Comparison of ENCODE assay signal across 19 cellular contexts in genomic region chr12:1131811-1132224, GRCh38.
DNase-seq lines count a peak whose midpoint lies in the region; ATAC-seq and TF ChIP-seq lines count a peak whose summit lies in the region.
"Had no signal": no experiment of that assay in that cellular context is flagged by ENCODE, and none has a peak within 500 bp of the region (broad histone marks: within the 10 kb centered on the region; RNA-seq: fewer than 3 reads in every experiment).

No MANE protein-coding gene starts in this region.

- H3K27me3 ChIP-seq in CD4-positive, alpha-beta memory T cell (ENCODE audit: insufficient read depth, low read length), result no peaks in the 10 kb centered on the region
- H3K27me3 ChIP-seq: heart right ventricle had no signal

- CTCF ChIA-PET in CD4-positive, alpha-beta memory T cell (lab: Charles Lee; ENCODE audit: partially characterized antibody), result no interaction called here

- 38 to 42% methylated on average over 2 of the region's 2 CpGs for WGBS in lower leg skin, 2 donors

- DNase-seq in CD4-positive, alpha-beta memory T cell, result no peak
- peak; percentile 25 for DNase-seq in M059J (ENCODE audit: low read depth)
- peak; percentile 69 for DNase-seq in astrocyte of the cerebellum (ENCODE audit: low read depth)
- peak; percentile 52 for DNase-seq in midbrain (lab: John Stamatoyannopoulos, UW)
- no peak for DNase-seq in natural killer cell
- no peak for DNase-seq in activated T-cell treated with anti-CD3 and anti-CD28 coated beads for 4 hours
- DNase-seq in stimulated activated CD4-positive, alpha-beta T cell treated with anti-CD3 and anti-CD28 coated beads, Interleukin-4, amount 100 ng/mL, for 24 hours, result no peak
- no peak for DNase-seq in lower leg skin (ENCODE audit: low spot score in 2 of 2)
- DNase-seq: activated CD4-positive, alpha-beta T cell treated with anti-CD3 and anti-CD28 coated beads, Interleukin-2, amount 50 U/mL, for 4 hours; activated T-cell treated with anti-CD3 and anti-CD28 coated beads, Interleukin-2, amount 50 U/mL, for 1 hour; COR-L47; heart right ventricle; kidney; NCI-H1105 treated with DMSO at 0.1 percent for 48 hours; NCI-H774; stimulated activated CD4-positive, alpha-beta T cell treated with anti-CD3 and anti-CD28 coated beads, Interleukin-4, amount 100 ng/mL, for 1 hour had no signal

- no peaks in the 10 kb centered on the region for H3K27me3 Mint-ChIP-seq in CD4-positive, alpha-beta memory T cell
- H3K27me3 Mint-ChIP-seq in natural killer cell (ENCODE audit: low read depth in 2 of 2), result no peaks in the 10 kb centered on the region
- H3K27me3 Mint-ChIP-seq: activated naive CD4-positive, alpha-beta T cell treated with anti-CD3 and anti-CD28 coated beads, Interleukin-2, amount 50 U/mL, for 24 hours; IgD-negative memory B cell had no signal

- no peaks in the 10 kb centered on the region for H3K9me3 Mint-ChIP-seq in CD4-positive, alpha-beta memory T cell
- H3K9me3 Mint-ChIP-seq in natural killer cell, result no peaks in the 10 kb centered on the region
- H3K9me3 Mint-ChIP-seq: activated naive CD4-positive, alpha-beta T cell treated with anti-CD3 and anti-CD28 coated beads, Interleukin-2, amount 50 U/mL, for 24 hours had no signal

- H3K4me1 Mint-ChIP-seq in CD4-positive, alpha-beta memory T cell, result peaks cover 20 to 38% (median 25%) of the 10 kb centered on the region in 4 donors
- H3K4me1 Mint-ChIP-seq in natural killer cell, result peaks cover under 1 to 16% of the 10 kb centered on the region in 2 donors

- peaks cover 0 to 1% of the 10 kb centered on the region in 2 donors for H3K36me3 Mint-ChIP-seq in CD4-positive, alpha-beta memory T cell
- no peaks in the 10 kb centered on the region for H3K36me3 Mint-ChIP-seq in natural killer cell

- no peak for TF ChIP-seq POLR2A in lower leg skin (IDR thresholded peaks at IDR 0.05)

- POLR2A ChIA-PET in CD4-positive, alpha-beta memory T cell (lab: Charles Lee; ENCODE audit: partially characterized antibody), result no interaction called here

- peak overlapping the region in 4 of 7 donors; percentile 31 to 44 (median 40) for H3K27ac Mint-ChIP-seq in CD4-positive, alpha-beta memory T cell
- no peak overlapping the region for H3K27ac Mint-ChIP-seq in natural killer cell
- H3K27ac Mint-ChIP-seq: activated naive CD4-positive, alpha-beta T cell treated with anti-CD3 and anti-CD28 coated beads, Interleukin-2, amount 50 U/mL, for 24 hours had no signal

- peaks cover 12% of the 10 kb centered on the region for H3K4me1 ChIP-seq in CD4-positive, alpha-beta memory T cell (ENCODE audit: insufficient read depth, low read length)

- in situ Hi-C loops in astrocyte of the cerebellum (cut with HindIII; ENCODE audit: low sequenced_read_pairs), result loop anchor here (5.0 kb wide), 1 partner anchor 45 kb away; no protein-coding TSS in a partner anchor

- no peak for ATAC-seq in natural killer cell
- ATAC-seq: heart right ventricle, Panc1 had no signal

- H3K27ac ChIP-seq in CD4-positive, alpha-beta memory T cell (ENCODE audit: low read depth, low read length), result no peak overlapping the region
- H3K27ac ChIP-seq: heart right ventricle had no signal

- intact Hi-C loops in CD4-positive, alpha-beta memory T cell (cut with micrococcal nuclease), result no loop called here
- intact Hi-C loops in natural killer cell (cut with micrococcal nuclease), result no loop called here
- intact Hi-C loops in lower leg skin (cut with DNase I; ENCODE audit: low total_unique reads), result no loop called here

- H3K4me3 ChIP-seq in CD4-positive, alpha-beta memory T cell (ENCODE audit: low read length in 2 of 2), result no peak overlapping the region
- H3K4me3 ChIP-seq in astrocyte of the cerebellum (ENCODE audit: low read depth, low read length) (no peak overlapping the region), lower leg skin (ENCODE audit: low read depth, poor library complexity, severe bottlenecking) (no peak overlapping the region)
- H3K4me3 ChIP-seq: heart right ventricle had no signal

- H3K4me3 Mint-ChIP-seq in CD4-positive, alpha-beta memory T cell, result no peak overlapping the region
- H3K4me3 Mint-ChIP-seq in natural killer cell, result no peak overlapping the region
- H3K4me3 Mint-ChIP-seq: activated naive CD4-positive, alpha-beta T cell treated with anti-CD3 and anti-CD28 coated beads, Interleukin-2, amount 50 U/mL, for 24 hours; IgD-negative memory B cell had no signal

- no peaks in the 10 kb centered on the region for H3K36me3 ChIP-seq in CD4-positive, alpha-beta memory T cell (ENCODE audit: insufficient read depth, low read length)

- TF ChIP-seq CTCF in astrocyte of the cerebellum (IDR thresholded peaks at IDR 0.05; ENCODE audit: low read depth, low read length, missing control alignments) (no peak), natural killer cell (IDR thresholded peaks at IDR 0.05) (no peak), lower leg skin (IDR thresholded peaks at IDR 0.05) (no peak)

- no peaks in the 10 kb centered on the region for H3K9me3 ChIP-seq in CD4-positive, alpha-beta memory T cell (ENCODE audit: control insufficient read depth in 1 of 2, low read length in 2 of 2)
- H3K9me3 ChIP-seq: heart right ventricle had no signal

Comparison
In these comparisons a context has a peak if more than half of its experiments do, and no peak if none do; other contexts are left out.
1. DNase-seq: peak in M059J (single experiment), astrocyte of the cerebellum (single experiment) and midbrain (single experiment); none in CD4-positive, alpha-beta memory T cell (0 of 5), natural killer cell (single experiment), activated T-cell treated with anti-CD3 and anti-CD28 coated beads for 4 hours (single experiment), stimulated activated CD4-positive, alpha-beta T cell treated with anti-CD3 and anti-CD28 coated beads, Interleukin-4, amount 100 ng/mL, for 24 hours (single experiment) and lower leg skin (0 of 2).
2. H3K27ac Mint-ChIP-seq: peak in CD4-positive, alpha-beta memory T cell (4 of 7); none in natural killer cell (0 of 2).